ENCODE assay signal across 8 cellular contexts in the genomic region with DNA sequence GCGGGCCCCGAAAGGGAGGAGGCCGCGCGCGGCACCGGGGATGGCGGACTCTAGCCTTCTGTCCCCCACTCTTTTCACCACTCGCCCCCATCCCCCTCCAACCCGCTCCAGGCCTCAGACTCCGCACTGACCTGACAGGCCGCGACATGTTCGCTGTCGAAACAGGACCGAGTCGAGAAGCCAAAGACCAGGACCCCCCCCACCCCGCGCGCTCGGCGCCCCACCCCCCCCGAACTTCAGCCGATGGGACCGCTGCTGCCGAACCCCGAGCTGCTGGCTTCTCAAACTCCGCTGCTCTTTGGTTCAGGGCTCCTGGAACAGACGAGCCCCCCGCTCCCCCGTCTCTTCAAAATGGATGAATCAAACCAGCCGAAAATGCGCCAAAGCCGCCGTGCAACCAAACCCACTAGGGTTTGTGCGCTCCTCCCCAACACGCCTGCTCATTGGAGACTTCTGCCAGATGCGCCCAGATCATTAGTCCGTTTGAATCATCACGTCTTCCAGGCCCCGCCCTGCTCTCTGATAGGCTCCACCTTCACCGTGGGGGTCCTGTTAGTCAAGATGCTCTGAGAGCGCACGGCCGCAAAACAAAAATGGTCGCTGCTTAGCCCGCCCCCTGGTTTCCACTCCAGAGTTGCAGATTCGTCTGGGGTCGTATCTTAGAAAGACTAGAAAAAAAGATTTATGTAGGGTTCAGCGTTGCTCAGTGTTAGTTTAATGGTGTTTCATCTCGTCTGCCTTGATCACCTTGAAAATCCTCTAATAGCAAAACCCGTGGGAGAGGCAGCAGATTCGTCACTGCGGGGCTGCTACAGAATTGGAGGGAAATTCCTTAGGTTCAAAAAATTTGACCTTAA. TPM values are rescaled to one million over a fixed set of nuclear protein-coding genes. Genes with fewer than 3 reads are reported as not detected.
DNase-seq lines count a peak whose midpoint lies in the region; ATAC-seq and TF ChIP-seq lines count a peak whose summit lies in the region.

NUCKS1 (minus strand) TSS at position 357 of the 857 bp plus-strand sequence; CDS start at position 148, 209 bp downstream.

- peak; percentile 99 for DNase-seq in ELF-1 (ENCODE audit: low read depth, low spot score)
- DNase-seq in H7 = peak; percentile 83
- DNase-seq in M059J (ENCODE audit: low read depth) = peak; percentile 99
- peak; percentile 97 to 98 for DNase-seq in SHP77 (lab: John Stamatoyannopoulos, UW)
- DNase-seq in activated effector memory CD4-positive, alpha-beta T cell treated with Interleukin-2 at 50 U/mL for 16 hours = peak; percentile 97
- DNase-seq in fibroblast of pulmonary artery (ENCODE audit: low read depth) = peak; percentile 100
- DNase-seq in natural killer cell treated with Interleukin-12 subunit alpha and Interleukin-12 subunit beta and Interleukin-15 and Interleukin-18, amount 100 ng/mL, for 72 hours (ENCODE audit: low spot score) = peak; percentile 99
- peak; percentile 94 for DNase-seq in stimulated activated naive CD8-positive, alpha-beta T cell treated with anti-CD3 and anti-CD28 coated beads, Interleukin-15, Interleukin-2, amounts not matched to agents 100 U/mL and 50 U/mL, for 24 hours

- no peak for TF ChIP-seq CTCF in fibroblast of pulmonary artery (IDR thresholded peaks at IDR 0.05; ENCODE audit: low read length, missing control alignments)

- peak within 1 kb of the TSS; percentile 95 for H3K4me3 ChIP-seq in H7 (ENCODE audit: insufficient read depth, low read depth, low read length)
- H3K4me3 ChIP-seq in fibroblast of pulmonary artery (replicated peaks; ENCODE audit: low read depth, low read length) = peak within 1 kb of the TSS; percentile 87

- no peaks in the 10 kb centered on the region for H3K36me3 ChIP-seq in H7 (replicated peaks; ENCODE audit: control insufficient read depth, insufficient read depth, low read length)

- H3K27me3 Mint-ChIP-seq in natural killer cell treated with Interleukin-12 subunit alpha and Interleukin-12 subunit beta and Interleukin-15 and Interleukin-18, amount 100 ng/mL, for 72 hours = no peaks in the 10 kb centered on the region

- peak within 1 kb of the TSS; percentile 89 for H3K4me3 Mint-ChIP-seq in natural killer cell treated with Interleukin-12 subunit alpha and Interleukin-12 subunit beta and Interleukin-15 and Interleukin-18, amount 100 ng/mL, for 72 hours

- H3K36me3 Mint-ChIP-seq in natural killer cell treated with Interleukin-12 subunit alpha and Interleukin-12 subunit beta and Interleukin-15 and Interleukin-18, amount 100 ng/mL, for 72 hours = peaks cover 18% of the 10 kb centered on the region

- H3K27me3 ChIP-seq in H7 (ENCODE audit: control insufficient read depth, insufficient read depth, low read length) = no peaks in the 10 kb centered on the region

- peak within 1 kb of the TSS; percentile 94 to 97 for H3K27ac Mint-ChIP-seq in natural killer cell treated with Interleukin-12 subunit alpha and Interleukin-12 subunit beta and Interleukin-15 and Interleukin-18, amount 100 ng/mL, for 72 hours

- H3K9me3 Mint-ChIP-seq in natural killer cell treated with Interleukin-12 subunit alpha and Interleukin-12 subunit beta and Interleukin-15 and Interleukin-18, amount 100 ng/mL, for 72 hours = no peaks in the 10 kb centered on the region

- H3K4me1 Mint-ChIP-seq in natural killer cell treated with Interleukin-12 subunit alpha and Interleukin-12 subunit beta and Interleukin-15 and Interleukin-18, amount 100 ng/mL, for 72 hours (ENCODE audit: low read depth in 2 of 2) = peaks cover 41 to 43% of the 10 kb centered on the region in 2 donors

- peak; percentile 86 to 89 for ATAC-seq in natural killer cell treated with Interleukin-12 subunit alpha and Interleukin-12 subunit beta and Interleukin-15 and Interleukin-18, amount 100 ng/mL, for 72 hours
- ATAC-seq in stimulated activated naive CD8-positive, alpha-beta T cell treated with anti-CD3 and anti-CD28 coated beads, Interleukin-15, Interleukin-2, amounts not matched to agents 100 U/mL and 50 U/mL, for 24 hours = peak; percentile 84

RNA-seq across cellular contexts. Expression of gene NUCKS1, which starts in this region (rescaled TPM):
- 300 and 371 TPM in 2 replicates for total RNA-seq in H7 (2014; rRNA removed; shearing (Covaris generic))
- total RNA-seq in M059J (2014; rRNA removed; shearing (Covaris generic)) = 193 and 268 TPM in 2 replicates
- 100 to 1,000 TPM in 1 of 2 donors, 10 to 100 TPM in 1; 95.1 to 156 TPM for total RNA-seq in natural killer cell treated with Interleukin-12 subunit alpha and Interleukin-12 subunit beta and Interleukin-15 and Interleukin-18, amount 100 ng/mL, for 72 hours

Comparison
In these comparisons a context has a peak if more than half of its experiments do, and no peak if none do; other contexts are left out.
1. Peak in every context shown above with its lines: DNase-seq, ATAC-seq and H3K4me3 ChIP-seq.